Comparison of ENCODE assay signal across 18 cellular contexts in genomic region chr5:139797856-139798510, GRCh38. TPM values are rescaled to one million over a fixed set of nuclear protein-coding genes. Genes with fewer than 3 reads are reported as not detected.
DNase-seq lines count a peak whose midpoint lies in the region; ATAC-seq and TF ChIP-seq lines count a peak whose summit lies in the region.
"Had no signal": no experiment of that assay in that cellular context is flagged by ENCODE, and none has a peak within 500 bp of the region (broad histone marks: within the 10 kb centered on the region; RNA-seq: fewer than 3 reads in every experiment).

No MANE protein-coding gene starts in this region.

- ATAC-seq in HG03025 (IDR thresholded peaks at IDR 0.05; ENCODE audit: low FRiP score, unreplicated experiment): no peak
- no peak for ATAC-seq in GM21786 (IDR thresholded peaks at IDR 0.05; ENCODE audit: unreplicated experiment)
- no peak for ATAC-seq in GM21528 (IDR thresholded peaks at IDR 0.05; ENCODE audit: low FRiP score, unreplicated experiment)
- ATAC-seq: GM12878 had no signal

- no peaks in the 10 kb centered on the region for H3K9me3 Mint-ChIP-seq in nephron
- H3K9me3 Mint-ChIP-seq: HFFc6; T-helper 1 cell treated with Interleukin-12 subunit alpha and Interleukin-12 subunit beta and Interleukin-4 antibody, amounts not matched to agents 30 μg/mL and 1 μg/mL, for 36 hours had no signal

- peaks cover 93% of the 10 kb centered on the region for H3K27me3 Mint-ChIP-seq in nephron (ENCODE audit: low read depth)

- DNase-seq in NCI-H1694 (lab: John Stamatoyannopoulos, UW) (peak; percentile 18), NCI-H82 (lab: John Stamatoyannopoulos, UW) (peak; percentile 76), cerebellum (ENCODE audit: low spot score) (peak; percentile 48), DMS79 (lab: John Stamatoyannopoulos, UW) (no peak)
- DNase-seq: ACHN, DMS153, HFFc6, KBM-7, MV-4-11, NCI-H2029, NCI-H510A, PC-9 had no signal

- no peaks in the 10 kb centered on the region for H3K36me3 Mint-ChIP-seq in nephron (ENCODE audit: low read depth)

- no peak overlapping the region for H3K27ac Mint-ChIP-seq in nephron
- H3K27ac Mint-ChIP-seq: HFFc6; T-helper 1 cell treated with Interleukin-12 subunit alpha and Interleukin-12 subunit beta and Interleukin-4 antibody, amounts not matched to agents 30 μg/mL and 1 μg/mL, for 36 hours had no signal

- peaks cover 5% of the 10 kb centered on the region for H3K4me1 Mint-ChIP-seq in nephron

- peak overlapping the region in 2 of 3 experiments; percentile 5 to 30 for H3K4me3 Mint-ChIP-seq in nephron
- H3K4me3 Mint-ChIP-seq: HFFc6; T-helper 1 cell treated with Interleukin-12 subunit alpha and Interleukin-12 subunit beta and Interleukin-4 antibody, amounts not matched to agents 30 μg/mL and 1 μg/mL, for 36 hours had no signal

- TF ChIP-seq CTCF in nephron (IDR thresholded peaks at IDR 0.05; ENCODE audit: unreplicated experiment in 3 of 3): no peak

RNA-seq across cellular contexts. Expression of gene PSD2, which starts 2.4 kb away (rescaled TPM):
- 16.7 TPM for total RNA-seq in cerebellum
- total RNA-seq: GM12878 had no signal
